ENCODE assay signal across 1 cellular context in genomic region chr1:3474016-3474415, GRCh38.
TF ChIP-seq lines count a peak whose summit lies in the region.

No MANE protein-coding gene starts in this region.

TF ChIP-seq in K562, 482 proteins besides CTCF, POLR2A, EP300 and RAD21 (continued from another document):
- no peak for TF ChIP-seq E2F8 (IDR thresholded peaks at IDR 0.05; ENCODE audit: low read depth, partially characterized antibody)
TF ChIP-seq in K562: peak in this region for 2.
